Comparison of ENCODE assay signal across 1 cellular context in genomic region chr7:69739182-69739581, GRCh38.
TF ChIP-seq lines count a peak whose summit lies in the region.

No MANE protein-coding gene starts in this region.

TF ChIP-seq in GM12878, 131 proteins besides CTCF, POLR2A, EP300 and RAD21 (continued from another document):
- TF ChIP-seq ELK1 (IDR thresholded peaks at IDR 0.05; ENCODE audit: low read depth, low read length) (no peak), HDAC2 (IDR thresholded peaks at IDR 0.05) (no peak), IRF4 (IDR thresholded peaks at IDR 0.05; ENCODE audit: low read depth, low read length) (peak; percentile 100)
